Comparison of ENCODE assay signal across 10 cellular contexts in the genomic region with DNA sequence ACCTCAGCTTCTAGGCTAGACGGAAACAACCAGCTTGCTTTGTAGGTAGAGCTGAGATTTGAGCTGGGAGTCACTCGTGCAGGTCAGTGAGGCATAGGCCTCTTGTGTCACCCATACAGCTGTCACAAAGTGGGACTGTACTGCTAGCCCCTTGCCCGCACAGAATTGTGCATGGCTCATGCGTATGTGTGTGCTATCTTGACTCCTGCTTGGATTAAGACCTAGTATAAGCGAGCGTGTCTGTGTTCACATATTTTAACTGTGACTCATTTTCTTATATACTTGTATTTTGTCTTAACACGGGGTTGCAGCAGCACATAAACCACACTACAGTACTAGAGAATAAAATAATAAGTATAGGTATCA. TPM values are rescaled to one million over a fixed set of nuclear protein-coding genes. Genes with fewer than 3 reads are reported as not detected.
A peak's percentile ranks its signal among the peaks of the same experiment; 100 is the strongest.
DNase-seq lines count a peak whose midpoint lies in the region; ATAC-seq, FAIRE-seq and TF ChIP-seq lines count a peak whose summit lies in the region.
"Had no signal": no experiment of that assay in that cellular context is flagged by ENCODE, and none has a peak within 500 bp of the region (broad histone marks: within the 10 kb centered on the region; RNA-seq: fewer than 3 reads in every experiment).

No MANE protein-coding gene starts in this region.

- no peaks in the 10 kb centered on the region for H3K9me2 ChIP-seq in PC-3 (replicated peaks; ENCODE audit: low read length)

- DNase-seq in AG04449 (ENCODE audit: low read depth, low spot score), result peak; percentile 47
- DNase-seq in PC-3, result peak; percentile 69
- peak; percentile 50 for DNase-seq in epithelial cell of esophagus (ENCODE audit: low read depth)
- no peak for DNase-seq in nephron progenitor cell
- DNase-seq in frontal cortex (ENCODE audit: low spot score in 2 of 2), result no peak
- no peak for DNase-seq in T-helper 1 cell
- DNase-seq: nucleus accumbens had no signal

- H3K4me3 ChIP-seq in AG04449 (ENCODE audit: low read depth, low read length) (no peak overlapping the region), PC-3 (ENCODE audit: low read length) (no peak overlapping the region), epithelial cell of esophagus (ENCODE audit: low read length) (no peak overlapping the region)

- H3K27ac ChIP-seq in PC-3 (ENCODE audit: low read length), result peak overlapping the region; percentile 6; the same call in 1 of the 2 replicates

- no peaks in the 10 kb centered on the region for H3K9me3 Mint-ChIP-seq in nephron progenitor cell

- no peak overlapping the region for H2AFZ ChIP-seq in PC-3 (ENCODE audit: low read length)

- H3K36me3 ChIP-seq in PC-3 (ENCODE audit: low read depth, low read length), result peaks cover 15% of the 10 kb centered on the region

- POLR2A ChIA-PET in AG04449 (lab: Yijun Ruan, JAX) (no interaction called here), PC-3 (lab: Charles Lee; ENCODE audit: unreplicated experiment) (interaction anchor here (0.5 kb wide), 1 partner anchor 28 kb away, joined by 3 read pairs; no protein-coding TSS in a partner anchor)

- H3K4me3 Mint-ChIP-seq in nephron progenitor cell, result no peak overlapping the region

- peak overlapping the region; percentile 94 for H3K27ac Mint-ChIP-seq in nephron progenitor cell

- no peaks in the 10 kb centered on the region for H3K79me2 ChIP-seq in PC-3 (ENCODE audit: low read length)

- no peak for TF ChIP-seq CTCF in AG04449 (IDR thresholded peaks at IDR 0.05; ENCODE audit: insufficient read depth, low read length, missing control alignments)
- TF ChIP-seq CTCF in PC-3 (conservative IDR thresholded peaks at IDR 0.05; ENCODE audit: low read depth, low read length), result no peak
- no peak for TF ChIP-seq CTCF in epithelial cell of esophagus (IDR thresholded peaks at IDR 0.05; ENCODE audit: insufficient read depth, low read depth, low read length, missing control alignments)
- TF ChIP-seq CTCF in nephron progenitor cell (IDR thresholded peaks at IDR 0.05), result no peak

- H3K4me1 Mint-ChIP-seq in nephron progenitor cell, result peaks cover 11% of the 10 kb centered on the region

- peak; percentile 78 for ATAC-seq in PC-3
- no peak for ATAC-seq in HG02973 (IDR thresholded peaks at IDR 0.05; ENCODE audit: unreplicated experiment)
- ATAC-seq in GM21367 (IDR thresholded peaks at IDR 0.05; ENCODE audit: unreplicated experiment), result no peak

- H3F3A ChIP-seq in PC-3 (ENCODE audit: low read length, unreplicated experiment), result no peaks in the 10 kb centered on the region

- no peak overlapping the region for H3K9ac ChIP-seq in PC-3 (ENCODE audit: low read length)

- 0 out of 2 replicates have a peak overlapping the region, but pooled peaks have one; percentile 2 for H3K4me2 ChIP-seq in PC-3 (ENCODE audit: low read length)

- H3K27me3 ChIP-seq in PC-3 (ENCODE audit: low read length), result no peaks in the 10 kb centered on the region

- CTCF ChIA-PET in AG04449 (lab: Yijun Ruan, JAX) (interaction anchor here (1.2 to 1.8 kb wide), 3 partner anchors 12 to 111 kb away, joined by 4 to 6 read pairs (median 4); no protein-coding TSS in a partner anchor), PC-3 (lab: Charles Lee) (no interaction called here)

- BruUV-seq in PC-3 (replicated peaks; lab: Mats Ljungman, UMichigan), result no TSS peak

- no peaks in the 10 kb centered on the region for H3K27me3 Mint-ChIP-seq in nephron progenitor cell (ENCODE audit: low read depth, poor library complexity)

- H4K20me1 ChIP-seq in PC-3 (ENCODE audit: low read length), result no peaks in the 10 kb centered on the region

- no peaks in the 10 kb centered on the region for H3K9me3 ChIP-seq in PC-3 (ENCODE audit: low read length)

- intact Hi-C loops in PC-3 (cut with micrococcal nuclease), result no loop called here

- H3K4me1 ChIP-seq in PC-3 (ENCODE audit: insufficient read depth, low read length), result peaks cover 18% of the 10 kb centered on the region

- H3K36me3 Mint-ChIP-seq in nephron progenitor cell (ENCODE audit: low read depth), result peaks cover 62% of the 10 kb centered on the region

- FAIRE-seq in frontal cortex (lab: Jason Lieb, UNC), result no peak
- FAIRE-seq: endometrium had no signal

RNA-seq across cellular contexts. Expression of gene CEP68, which starts 20.1 kb away (rescaled TPM):
- total RNA-seq in PC-3 (2014; rRNA removed) (3.4 and 7.0 TPM in 2 replicates), frontal cortex (46.5 TPM)

RNA-seq across cellular contexts. Expression of gene RAB1A, which starts 53.6 kb away (rescaled TPM):
- total RNA-seq in PC-3 (2014; rRNA removed) (96.9 and 97.3 TPM in 2 replicates), frontal cortex (101 TPM)

Comparison
In these comparisons a context has a peak if more than half of its experiments do, and no peak if none do; other contexts are left out.
1. DNase-seq: peak in AG04449 (single experiment), PC-3 (single experiment) and epithelial cell of esophagus (single experiment); none in nephron progenitor cell (single experiment), frontal cortex (0 of 2) and T-helper 1 cell (0 of 5).